ENCODE assay signal across 24 cellular contexts in the genomic region with DNA sequence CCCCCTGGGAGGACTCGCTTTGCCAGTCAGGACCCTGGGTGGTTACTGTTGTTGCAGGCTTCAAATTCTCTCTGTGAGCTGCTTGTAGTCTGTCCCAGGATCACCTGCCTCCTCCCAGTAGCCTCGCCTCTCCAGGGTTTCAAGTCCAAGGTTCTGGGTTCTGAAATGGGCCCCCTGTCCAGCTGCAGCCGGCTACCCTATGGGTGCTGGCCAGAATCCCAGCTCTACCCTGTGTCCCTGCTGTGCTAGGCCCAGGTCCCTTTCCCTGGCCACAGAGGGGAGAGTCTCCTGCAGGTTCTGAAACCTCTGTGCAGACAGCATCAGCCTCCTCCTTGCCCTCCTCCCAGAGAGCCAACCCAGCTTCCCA. TPM values are rescaled to one million over a fixed set of nuclear protein-coding genes. Genes with fewer than 3 reads are reported as not detected.
DNase-seq lines count a peak whose midpoint lies in the region; ATAC-seq and TF ChIP-seq lines count a peak whose summit lies in the region.
"Had no signal": no experiment of that assay in that cellular context is flagged by ENCODE, and none has a peak within 500 bp of the region (broad histone marks: within the 10 kb centered on the region; RNA-seq: fewer than 3 reads in every experiment).

No MANE protein-coding gene starts in this region.

- H4K8ac ChIP-seq in neuronal stem cell (ENCODE audit: low read depth, low read length) = no peak overlapping the region

- H3K23ac ChIP-seq in neuronal stem cell (ENCODE audit: low read depth, low read length, poor library complexity) = no peak overlapping the region

- H3K4me1 Mint-ChIP-seq in activated CD4-positive, alpha-beta memory T cell treated with anti-CD3 and anti-CD28 coated beads, Interleukin-2, amount 10 ng/mL, durations not matched to agents 7 days and 5 days = peaks cover 31% of the 10 kb centered on the region

- dilution Hi-C loops in mammary epithelial cell (cut with HindIII; ENCODE audit: low sequenced_read_pairs) = loop anchor here (5.0 kb wide), 1 partner anchor 35 kb away; no protein-coding TSS in a partner anchor

- CTCF ChIA-PET in mammary epithelial cell (lab: Charles Lee; ENCODE audit: low non-redundant PET) = no interaction called here
- CTCF ChIA-PET in activated CD4-positive, alpha-beta memory T cell treated with anti-CD3 and anti-CD28 coated beads, Interleukin-2, amount 10 ng/mL, durations not matched to agents 7 days and 5 days (lab: Charles Lee) = interaction anchor here (0.6 to 0.9 kb wide), 2 partner anchors 55 to 75 kb away, joined by 3 to 10 read pairs; no protein-coding TSS in a partner anchor
- CTCF ChIA-PET in OCI-LY7 (lab: Charles Lee; ENCODE audit: unreplicated experiment) = no interaction called here

- peak overlapping the region; percentile 26 for H3K27ac Mint-ChIP-seq in activated CD4-positive, alpha-beta memory T cell treated with anti-CD3 and anti-CD28 coated beads, Interleukin-2, amount 10 ng/mL, durations not matched to agents 7 days and 5 days
- H3K27ac Mint-ChIP-seq: progenitor cell of endocrine pancreas had no signal

- H2AK5ac ChIP-seq in neuronal stem cell (ENCODE audit: low read depth, low read length) = no peak overlapping the region

- H2BK120ac ChIP-seq in neuronal stem cell (ENCODE audit: low read depth, low read length) = no peak overlapping the region

- H3K4me1 ChIP-seq in breast epithelium = peaks cover 7 to 35% of the 10 kb centered on the region in 2 donors
- H3K4me1 ChIP-seq in mammary epithelial cell (ENCODE audit: insufficient read depth, low read length) = no peaks in the 10 kb centered on the region
- H3K4me1 ChIP-seq in neuronal stem cell (ENCODE audit: control insufficient read depth in 2 of 2, insufficient read depth in 1 of 2, low read depth in 1 of 2, low read length in 2 of 2) = peaks cover 3 to 6% of the 10 kb centered on the region in 2 donors
- H3K4me1 ChIP-seq in OCI-LY7 (ENCODE audit: insufficient read depth, low read length, poor library complexity, severe bottlenecking) = peaks cover 16% of the 10 kb centered on the region

- no peaks in the 10 kb centered on the region for H3K79me2 ChIP-seq in mammary epithelial cell (ENCODE audit: insufficient read depth, low read length)
- H3K79me2 ChIP-seq in OCI-LY7 (ENCODE audit: insufficient read depth, low read depth, low read length) = no peaks in the 10 kb centered on the region

- H3K27me3 Mint-ChIP-seq in activated CD4-positive, alpha-beta memory T cell treated with anti-CD3 and anti-CD28 coated beads, Interleukin-2, amount 10 ng/mL, durations not matched to agents 7 days and 5 days = no peaks in the 10 kb centered on the region
- H3K27me3 Mint-ChIP-seq: activated CD4-positive, alpha-beta T cell treated with anti-CD3 and anti-CD28 coated beads for 36 hours; progenitor cell of endocrine pancreas had no signal

- H3K27ac ChIP-seq in breast epithelium (peak overlapping the region; percentile 55 to 73), mammary epithelial cell (ENCODE audit: insufficient read depth, low read depth, low read length) (no peak overlapping the region), neuronal stem cell (replicated peaks; ENCODE audit: low read length) (no peak overlapping the region), OCI-LY7 (ENCODE audit: low read depth, low read length, poor library complexity, severe bottlenecking) (no peak overlapping the region)
- H3K27ac ChIP-seq: left ventricle myocardium inferior, PC-9, right lobe of liver, transverse colon had no signal

- H3K4me3 ChIP-seq in breast epithelium = no peak overlapping the region
- H3K4me3 ChIP-seq in mammary epithelial cell (replicated peaks in 1 of 3; ENCODE audit: insufficient read depth in 1 of 3, low read depth in 2 of 3, low read length in 3 of 3) = no peak overlapping the region
- H3K4me3 ChIP-seq in neuronal stem cell (ENCODE audit: low read length in 2 of 2) = no peak overlapping the region
- H3K4me3 ChIP-seq in OCI-LY7 (ENCODE audit: low read depth, low read length, poor library complexity, severe bottlenecking) = no peak overlapping the region
- H3K4me3 ChIP-seq: left ventricle myocardium inferior, PC-9, right lobe of liver, transverse colon had no signal

- intact Hi-C loops in breast epithelium (cut with DNase I; ENCODE audit: low total_unique reads) (no loop called here), mammary epithelial cell (cut with micrococcal nuclease) (no loop called here), OCI-LY7 (cut with micrococcal nuclease; ENCODE audit: unreplicated experiment) (no loop called here)

- H3K18ac ChIP-seq in neuronal stem cell (ENCODE audit: low read length) = no peak overlapping the region

- H4K20me1 ChIP-seq in mammary epithelial cell (ENCODE audit: insufficient read depth, low read length) (no peaks in the 10 kb centered on the region), OCI-LY7 (ENCODE audit: insufficient read depth, low read length) (no peaks in the 10 kb centered on the region)

- no peak overlapping the region for H3K9ac ChIP-seq in mammary epithelial cell (ENCODE audit: insufficient read depth, low read length)
- no peak overlapping the region for H3K9ac ChIP-seq in neuronal stem cell (ENCODE audit: low read depth, low read length, poor library complexity)

- no peak for TF ChIP-seq POLR2A in breast epithelium (IDR thresholded peaks at IDR 0.05)

- TF ChIP-seq CTCF in breast epithelium (IDR thresholded peaks at IDR 0.05) (no peak), mammary epithelial cell (conservative IDR thresholded peaks at IDR 0.05 in 1 of 2, IDR thresholded peaks at IDR 0.05 in 1 of 2; ENCODE audit: extremely low read depth in 1 of 2, insufficient read depth in 1 of 2, low read depth in 1 of 2, low read length in 2 of 2) (no peak), OCI-LY7 (conservative IDR thresholded peaks at IDR 0.05; ENCODE audit: low read length) (no peak)

- H3K4ac ChIP-seq in neuronal stem cell (ENCODE audit: low read length) = no peak overlapping the region

- no peak overlapping the region for H2BK12ac ChIP-seq in neuronal stem cell (ENCODE audit: low read length)

- H3K36me3 ChIP-seq in breast epithelium = peaks cover 11% of the 10 kb centered on the region
- peaks cover 2% of the 10 kb centered on the region for H3K36me3 ChIP-seq in mammary epithelial cell (ENCODE audit: insufficient read depth, low read length)
- H3K36me3 ChIP-seq in neuronal stem cell (replicated peaks in 1 of 2; ENCODE audit: control insufficient read depth in 2 of 2, insufficient read depth in 2 of 2, low read length in 2 of 2) = peaks cover 70 to 86% of the 10 kb centered on the region in 2 donors
- peaks cover 67% of the 10 kb centered on the region for H3K36me3 ChIP-seq in OCI-LY7 (ENCODE audit: insufficient read depth, low read length)

- WGBS in mammary epithelial cell (ENCODE audit: low coverage, missing lambda C conversion rate) = 70% methylated on average over 2 of the region's 3 CpGs
- no CpG with 5 or more reads among the region's 3 CpGs for WGBS in neuronal stem cell (ENCODE audit: extremely low coverage in 2 of 2, insufficient read length in 2 of 2, insufficient replicate concordance in 1 of 2), 2 donors

- peak overlapping the region; percentile 32 for H2BK5ac ChIP-seq in neuronal stem cell (ENCODE audit: low read length)

- DNase-seq in breast epithelium (ENCODE audit: low spot score in 2 of 2) (no peak), mammary epithelial cell (no peak), neuronal stem cell (ENCODE audit: low spot score) (no peak), NCI-H1930 (lab: John Stamatoyannopoulos, UW) (no peak), iPS-NIHi7 (ENCODE audit: extremely low spot score) (no peak), OCI-LY7 (ENCODE audit: low spot score) (no peak)
- no peak for DNase-seq in activated CD4-positive, alpha-beta memory T cell treated with anti-CD3 and anti-CD28 coated beads, Interleukin-2, amount 10 ng/mL, durations not matched to agents 7 days and 5 days
- DNase-seq: glutamatergic neuron; left ventricle myocardium inferior; mesendoderm; MV-4-11; NCI-H226; NCI-H526 treated with DMSO at 0.1 percent for 48 hours; NK-92 treated with Interleukin-12 subunit alpha and Interleukin-12 subunit beta, amount 100 ng/mL, for 24 hours; PC-9; stimulated activated CD4-positive, alpha-beta T cell treated with anti-CD3 and anti-CD28 coated beads, Interleukin-2, amount 100 ng/mL, for 48 hours had no signal

- ATAC-seq in GM18870 (IDR thresholded peaks at IDR 0.05; ENCODE audit: unreplicated experiment) = no peak
- ATAC-seq: esophagus mucosa, Right ventricle myocardium inferior had no signal

- H3K14ac ChIP-seq in neuronal stem cell (ENCODE audit: low read length) = no peak overlapping the region

- no peaks in the 10 kb centered on the region for H3K9me2 ChIP-seq in OCI-LY7 (ENCODE audit: insufficient read depth, low read length)

- BruUV-seq in mammary epithelial cell (replicated peaks; lab: Mats Ljungman, UMichigan) (no TSS peak), OCI-LY7 (replicated peaks; lab: Mats Ljungman, UMichigan) (no TSS peak)

- H3K27me3 ChIP-seq in breast epithelium (no peaks in the 10 kb centered on the region), mammary epithelial cell (ENCODE audit: insufficient read depth, low read length) (no peaks in the 10 kb centered on the region), neuronal stem cell (ENCODE audit: control insufficient read depth in 3 of 3, insufficient read depth in 3 of 3, low read depth in 1 of 3, low read length in 3 of 3) (no peaks in the 10 kb centered on the region)
- H3K27me3 ChIP-seq: right lobe of liver, transverse colon had no signal

- peaks cover 9% of the 10 kb centered on the region for H3K79me1 ChIP-seq in neuronal stem cell (ENCODE audit: low read depth, low read length)

- H3K9me3 ChIP-seq in breast epithelium (no peaks in the 10 kb centered on the region), mammary epithelial cell (replicated peaks; ENCODE audit: insufficient read depth, low read length) (no peaks in the 10 kb centered on the region), neuronal stem cell (replicated peaks in 1 of 2; ENCODE audit: control insufficient read depth in 2 of 2, insufficient read depth in 1 of 2, low read depth in 1 of 2, low read length in 2 of 2) (no peaks in the 10 kb centered on the region), OCI-LY7 (ENCODE audit: low read length) (no peaks in the 10 kb centered on the region)
- H3K9me3 ChIP-seq: left ventricle myocardium inferior, right lobe of liver, transverse colon had no signal

- H2AFZ ChIP-seq in mammary epithelial cell (ENCODE audit: low read depth, low read length) (no peak overlapping the region), neuronal stem cell (ENCODE audit: low read length) (no peak overlapping the region), OCI-LY7 (ENCODE audit: low read length) (no peak overlapping the region)
- H2AFZ ChIP-seq: PC-9 had no signal

- in situ Hi-C loops in mammary epithelial cell (cut with MboI; ENCODE audit: low sequenced_read_pairs in 2 of 2) = no loop called here

- H2BK15ac ChIP-seq in neuronal stem cell (ENCODE audit: low read length) = no peak overlapping the region

- H3K9me3 Mint-ChIP-seq in activated CD4-positive, alpha-beta memory T cell treated with anti-CD3 and anti-CD28 coated beads, Interleukin-2, amount 10 ng/mL, durations not matched to agents 7 days and 5 days = no peaks in the 10 kb centered on the region
- H3K9me3 Mint-ChIP-seq: neural crest cell had no signal

- H3K4me2 ChIP-seq in mammary epithelial cell (ENCODE audit: insufficient read depth, low read depth, low read length) (no peak overlapping the region), neuronal stem cell (ENCODE audit: insufficient read depth, low read length, poor library complexity, severe bottlenecking) (no peak overlapping the region), OCI-LY7 (ENCODE audit: low read length) (no peak overlapping the region)
- H3K4me2 ChIP-seq: PC-9 had no signal

- peaks cover 37% of the 10 kb centered on the region for H3K36me3 Mint-ChIP-seq in activated CD4-positive, alpha-beta memory T cell treated with anti-CD3 and anti-CD28 coated beads, Interleukin-2, amount 10 ng/mL, durations not matched to agents 7 days and 5 days (ENCODE audit: low read depth)

- H4K91ac ChIP-seq in neuronal stem cell (ENCODE audit: low read depth, low read length, poor library complexity) = no peak overlapping the region

- POLR2A ChIA-PET in activated CD4-positive, alpha-beta memory T cell treated with anti-CD3 and anti-CD28 coated beads, Interleukin-2, amount 10 ng/mL, durations not matched to agents 7 days and 5 days (lab: Charles Lee) = interaction anchor here (1.2 to 15.1 kb wide), 7 partner anchors 9 to 46 kb away, joined by 3 to 190 read pairs (median 13); partner anchors contain the start of genes UNC13D, UNK and WBP2
- POLR2A ChIA-PET in OCI-LY7 (lab: Charles Lee) = interaction anchor here (0.6 to 1.2 kb wide), 2 partner anchors 28 to 42 kb away, joined by 3 to 4 read pairs; no protein-coding TSS in a partner anchor

- no peak overlapping the region for H3K4me3 Mint-ChIP-seq in activated CD4-positive, alpha-beta memory T cell treated with anti-CD3 and anti-CD28 coated beads, Interleukin-2, amount 10 ng/mL, durations not matched to agents 7 days and 5 days
- H3K4me3 Mint-ChIP-seq: activated CD4-positive, alpha-beta T cell treated with anti-CD3 and anti-CD28 coated beads for 36 hours; neural crest cell had no signal

RNA-seq across cellular contexts. Expression of gene UNC13D, which starts 21.4 kb away (rescaled TPM):
- 10 to 100 TPM in 1 of 3 donors, 1 to 10 TPM in 2; 5.6 to 15.5 (median 8.5) TPM for total RNA-seq in breast epithelium
- total RNA-seq in mammary epithelial cell = 1 to 10 TPM; 4.8 to 5.8 TPM
- polyA plus RNA-seq in mammary epithelial cell = 1.3 TPM
- 1.8 TPM for polyA minus RNA-seq in mammary epithelial cell
- total RNA-seq in activated CD4-positive, alpha-beta memory T cell treated with anti-CD3 and anti-CD28 coated beads, Interleukin-2, amount 10 ng/mL, durations not matched to agents 7 days and 5 days = 100 to 1,000 TPM; 179 to 190 TPM
- polyA plus RNA-seq in neuronal stem cell (2013, experiment 1 of 2) = 1.4 TPM
- polyA plus RNA-seq in neuronal stem cell (2013, experiment 2 of 2) = 0.90 TPM
- 7.1 and 8.0 TPM in 2 replicates for total RNA-seq in OCI-LY7 (2014; rRNA removed; shearing (Covaris generic))
- total RNA-seq in OCI-LY7 (2022) = 12.2 and 17.8 TPM in 2 replicates

RNA-seq across cellular contexts. Expression of gene WBP2, which starts 32.4 kb away (rescaled TPM):
- total RNA-seq in breast epithelium (10 to 100 TPM; 44.9 to 63.2 (median 62.9) TPM), mammary epithelial cell (10 to 100 TPM; 50.2 to 88.0 TPM), OCI-LY7 (2022) (117 and 123 TPM in 2 replicates)
- 42.7 TPM for polyA plus RNA-seq in mammary epithelial cell
- polyA minus RNA-seq in mammary epithelial cell = 117 TPM
- 100 to 1,000 TPM; 107 to 114 TPM for total RNA-seq in activated CD4-positive, alpha-beta memory T cell treated with anti-CD3 and anti-CD28 coated beads, Interleukin-2, amount 10 ng/mL, durations not matched to agents 7 days and 5 days
- polyA plus RNA-seq in neuronal stem cell (2013, experiment 1 of 2) = 80.4 TPM
- polyA plus RNA-seq in neuronal stem cell (2013, experiment 2 of 2) = 79.8 TPM
- total RNA-seq in OCI-LY7 (2014; rRNA removed; shearing (Covaris generic)) = 24.1 and 29.9 TPM in 2 replicates

RNA-seq across cellular contexts. Expression of gene UNK, which starts 38.2 kb away (rescaled TPM):
- total RNA-seq in breast epithelium (10 to 100 TPM; 18.7 to 43.3 (median 28.5) TPM), mammary epithelial cell (10 to 100 TPM; 15.2 to 15.8 TPM), OCI-LY7 (2022) (67.6 and 77.3 TPM in 2 replicates)
- 10.3 TPM for polyA plus RNA-seq in mammary epithelial cell
- polyA minus RNA-seq in mammary epithelial cell = 4.2 TPM
- total RNA-seq in activated CD4-positive, alpha-beta memory T cell treated with anti-CD3 and anti-CD28 coated beads, Interleukin-2, amount 10 ng/mL, durations not matched to agents 7 days and 5 days = 10 to 100 TPM; 26.1 TPM
- polyA plus RNA-seq in neuronal stem cell (2013, experiment 1 of 2) = 25.1 TPM
- polyA plus RNA-seq in neuronal stem cell (2013, experiment 2 of 2) = 26.8 TPM
- 41.5 and 44.0 TPM in 2 replicates for total RNA-seq in OCI-LY7 (2014; rRNA removed; shearing (Covaris generic))

RNA-seq across cellular contexts. Expression of gene TRIM47, which starts 55.6 kb away (rescaled TPM):
- total RNA-seq in breast epithelium = 10 to 100 TPM; 15.4 to 26.1 (median 23.3) TPM
- 10 to 100 TPM; 49.3 to 54.8 TPM for total RNA-seq in mammary epithelial cell
- 33.5 TPM for polyA plus RNA-seq in mammary epithelial cell
- 44.0 TPM for polyA minus RNA-seq in mammary epithelial cell
- total RNA-seq in activated CD4-positive, alpha-beta memory T cell treated with anti-CD3 and anti-CD28 coated beads, Interleukin-2, amount 10 ng/mL, durations not matched to agents 7 days and 5 days = 10 to 100 TPM; 31.9 to 33.8 TPM
- polyA plus RNA-seq in neuronal stem cell (2013, experiment 1 of 2) = 1.2 TPM
- polyA plus RNA-seq in neuronal stem cell (2013, experiment 2 of 2) = 0.68 TPM
- 32.7 and 41.9 TPM in 2 replicates for total RNA-seq in OCI-LY7 (2014; rRNA removed; shearing (Covaris generic))
- total RNA-seq in OCI-LY7 (2022) = 21.6 and 25.9 TPM in 2 replicates

RNA-seq across cellular contexts. Expression of gene GALK1, which starts 57.8 kb away (rescaled TPM):
- total RNA-seq in breast epithelium = 10 to 100 TPM; 21.9 to 32.1 (median 24.9) TPM
- total RNA-seq in mammary epithelial cell = 1 to 10 TPM; 1.5 to 3.0 TPM
- polyA plus RNA-seq in mammary epithelial cell = 3.8 TPM
- not detected for polyA minus RNA-seq in mammary epithelial cell
- total RNA-seq in activated CD4-positive, alpha-beta memory T cell treated with anti-CD3 and anti-CD28 coated beads, Interleukin-2, amount 10 ng/mL, durations not matched to agents 7 days and 5 days = 10 to 100 TPM; 40.0 to 40.6 TPM
- 20.1 TPM for polyA plus RNA-seq in neuronal stem cell (2013, experiment 1 of 2)
- polyA plus RNA-seq in neuronal stem cell (2013, experiment 2 of 2) = 18.5 TPM
- 88.2 and 99.4 TPM in 2 replicates for total RNA-seq in OCI-LY7 (2014; rRNA removed; shearing (Covaris generic))
- total RNA-seq in OCI-LY7 (2022) = 74.8 and 76.5 TPM in 2 replicates

Comparison
In these comparisons a context has a peak if more than half of its experiments do, and no peak if none do; other contexts are left out.
1. H3K27ac ChIP-seq: peak in breast epithelium (2 of 2); none in mammary epithelial cell (single experiment), neuronal stem cell (single experiment) and OCI-LY7 (single experiment).
2. RNA of gene UNC13D, which starts 21.4 kb away (total RNA-seq): 179 to 190 TPM in activated CD4-positive, alpha-beta memory T cell treated with anti-CD3 and anti-CD28 coated beads, Interleukin-2, amount 10 ng/mL, durations not matched to agents 7 days and 5 days; 7.1 to 17.8 TPM in OCI-LY7, 5.6 to 15.5 TPM in breast epithelium and 4.8 to 5.8 TPM in mammary epithelial cell; every median in the first group is over 4 times any median in the second.